Comparison of ENCODE assay signal across 21 cellular contexts in genomic region chr1:210951279-210951678, GRCh38.
"Had no signal": no experiment of that assay in that cellular context is flagged by ENCODE, and none has a peak within 500 bp of the region (broad histone marks: within the 10 kb centered on the region; RNA-seq: fewer than 3 reads in every experiment).

No MANE protein-coding gene starts in this region.

- H3K27ac ChIP-seq: epithelial cell of prostate, esophagus muscularis mucosa, gastrocnemius medialis, heart right ventricle, psoas muscle, right lobe of liver, spleen, thoracic aorta, transverse colon had no signal

- H3K9me3 ChIP-seq: esophagus muscularis mucosa, gastrocnemius medialis, heart right ventricle, psoas muscle, right lobe of liver, spleen, thoracic aorta, transverse colon had no signal

- H3K27me3 ChIP-seq: esophagus muscularis mucosa, gastrocnemius medialis, heart right ventricle, right lobe of liver, spleen, transverse colon had no signal

- ATAC-seq: effector memory CD8-positive, alpha-beta T cell; gastrocnemius medialis; heart right ventricle; left lobe of liver; psoas muscle; right lobe of liver had no signal

- DNase-seq: effector memory CD8-positive, alpha-beta T cell; gastrocnemius medialis; heart right ventricle; hypothalamus; islet precursor cell; mammary epithelial cell; midbrain; naive B cell; psoas muscle; retina; right lobe of liver; spleen; stimulated activated CD4-positive, alpha-beta T cell treated with anti-CD3 and anti-CD28 coated beads, Interleukin-15, amount 100 ng/mL, for 24 hours; stimulated activated CD4-positive, alpha-beta T cell treated with anti-CD3 and anti-CD28 coated beads, Interleukin-1b, Interleukin-23, amount 100 ng/mL, for 48 hours; stimulated activated CD4-positive, alpha-beta T cell treated with anti-CD3 and anti-CD28 coated beads, Interleukin-4, amount 100 ng/mL, for 24 hours; stimulated activated naive CD8-positive, alpha-beta T cell treated with anti-CD3 and anti-CD28 coated beads, Interleukin-15, amount 100 ng/mL, for 72 hours; transverse colon had no signal

- H3K36me3 ChIP-seq: esophagus muscularis mucosa, gastrocnemius medialis, heart right ventricle, right lobe of liver, spleen, thoracic aorta, transverse colon had no signal

- H3K4me1 ChIP-seq: esophagus muscularis mucosa, gastrocnemius medialis, heart right ventricle, psoas muscle, right lobe of liver, spleen, transverse colon had no signal

- H3K4me3 ChIP-seq: esophagus muscularis mucosa, gastrocnemius medialis, heart right ventricle, psoas muscle, right lobe of liver, spleen, thoracic aorta, transverse colon had no signal
